17 cellular contexts compared by ENCODE assay signal in the genomic region with DNA sequence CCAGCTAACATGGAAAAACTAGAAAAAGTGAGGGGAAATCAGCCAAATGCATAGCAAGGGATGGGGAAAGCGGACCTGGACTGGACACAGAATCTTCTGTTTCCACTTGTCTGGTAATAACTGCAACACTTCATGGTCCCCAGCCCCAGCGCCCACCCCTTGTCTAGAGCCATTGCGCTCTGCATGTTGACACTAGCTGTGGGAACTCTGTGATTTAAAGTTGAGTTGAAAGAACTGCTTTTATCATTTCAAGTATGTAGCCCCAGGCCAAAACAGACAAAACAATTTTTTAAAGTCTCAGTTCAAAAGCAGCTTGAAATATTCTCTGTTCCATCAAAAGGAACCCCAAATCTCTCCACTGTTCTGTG.
DNase-seq lines count a peak whose midpoint lies in the region; ATAC-seq and TF ChIP-seq lines count a peak whose summit lies in the region.
"Had no signal": no experiment of that assay in that cellular context is flagged by ENCODE, and none has a peak within 500 bp of the region (broad histone marks: within the 10 kb centered on the region; RNA-seq: fewer than 3 reads in every experiment).

No MANE protein-coding gene starts in this region.

- H3K27ac Mint-ChIP-seq in osteocyte (ENCODE audit: unreplicated experiment): peak overlapping the region; percentile 73

- ATAC-seq in right cardiac atrium: peak; percentile 34 to 68
- no peak for ATAC-seq in body of pancreas
- ATAC-seq in GM18873 (IDR thresholded peaks at IDR 0.05; ENCODE audit: low FRiP score, unreplicated experiment): no peak
- ATAC-seq: GM12878, right lobe of liver had no signal

- H3K27ac ChIP-seq in right cardiac atrium (ENCODE audit: low read length) (no peak overlapping the region), body of pancreas (no peak overlapping the region)
- H3K27ac ChIP-seq: right lobe of liver had no signal

- no peaks in the 10 kb centered on the region for H3K27me3 Mint-ChIP-seq in osteocyte (ENCODE audit: unreplicated experiment)

- no peaks in the 10 kb centered on the region for H3K9me3 ChIP-seq in right cardiac atrium (ENCODE audit: control insufficient read depth, low read length)
- H3K9me3 ChIP-seq in body of pancreas: no peaks in the 10 kb centered on the region
- H3K9me3 ChIP-seq: right lobe of liver had no signal

- H3K4me3 Mint-ChIP-seq in osteocyte (ENCODE audit: unreplicated experiment): no peak overlapping the region
- H3K4me3 Mint-ChIP-seq: H9 had no signal

- intact Hi-C loops in right cardiac atrium (cut with DNase I) (no loop called here), cardiac septum (cut with DNase I) (no loop called here), body of pancreas (cut with DNase I) (no loop called here)

- no peak for DNase-seq in right cardiac atrium
- DNase-seq in cardiac septum (ENCODE audit: low spot score): no peak
- DNase-seq in fibroblast of villous mesenchyme (ENCODE audit: low read depth): peak; percentile 39
- no peak for DNase-seq in osteocyte (ENCODE audit: extremely low spot score, unreplicated experiment)
- DNase-seq in hepatic stellate cell (ENCODE audit: low spot score): no peak
- no peak for DNase-seq in body of pancreas
- DNase-seq in T-helper 1 cell: no peak
- DNase-seq: activated CD4-positive, alpha-beta T cell treated with anti-CD3 and anti-CD28 coated beads for 1 hour; activated CD8-positive, alpha-beta memory T cell treated with anti-CD3 and anti-CD28 coated beads, Interleukin-2, amount 50 U/mL, for 4 hours; activated naive CD4-positive, alpha-beta T cell; H9; NCI-H2029 treated with DMSO at 0.1 percent for 48 hours; right lobe of liver; Right ventricle myocardium superior; stimulated activated CD4-positive, alpha-beta T cell treated with anti-CD3 and anti-CD28 coated beads, Interleukin-4, amount 100 ng/mL, for 24 hours had no signal

- no peak for TF ChIP-seq POLR2A in body of pancreas (IDR thresholded peaks at IDR 0.05)

- H3K4me3 ChIP-seq in right cardiac atrium (ENCODE audit: low read length): no peak overlapping the region
- H3K4me3 ChIP-seq in fibroblast of villous mesenchyme (ENCODE audit: low read depth, low read length): no peak overlapping the region
- H3K4me3 ChIP-seq in body of pancreas: no peak overlapping the region
- H3K4me3 ChIP-seq: GM12878, right lobe of liver had no signal

- no peaks in the 10 kb centered on the region for H3K27me3 ChIP-seq in right cardiac atrium (ENCODE audit: control insufficient read depth, insufficient read depth)
- H3K27me3 ChIP-seq in body of pancreas: no peaks in the 10 kb centered on the region
- H3K27me3 ChIP-seq: right lobe of liver had no signal

- H3K36me3 ChIP-seq in body of pancreas (replicated peaks in 1 of 2; ENCODE audit: insufficient read depth in 1 of 2, low read depth in 2 of 2): no peaks in the 10 kb centered on the region
- H3K36me3 ChIP-seq: right lobe of liver had no signal

- H3K4me1 Mint-ChIP-seq in osteocyte (ENCODE audit: unreplicated experiment): peaks cover 39% of the 10 kb centered on the region

- H3K4me1 ChIP-seq in right cardiac atrium (ENCODE audit: control insufficient read depth, insufficient read depth, low read length) (peaks cover 2% of the 10 kb centered on the region), body of pancreas (no peaks in the 10 kb centered on the region)
- H3K4me1 ChIP-seq: right lobe of liver had no signal

- 67% methylated on average over 3 of the region's 3 CpGs for WGBS in right cardiac atrium
- WGBS in body of pancreas, 2 donors: 95 to 96% methylated on average over 3 of the region's 3 CpGs

- TF ChIP-seq CTCF in fibroblast of villous mesenchyme (IDR thresholded peaks at IDR 0.05; ENCODE audit: insufficient read depth, low read depth, low read length) (no peak), osteocyte (IDR thresholded peaks at IDR 0.05) (no peak), body of pancreas (IDR thresholded peaks at IDR 0.05) (no peak)

- H3K36me3 Mint-ChIP-seq in osteocyte (ENCODE audit: unreplicated experiment): peaks cover 3% of the 10 kb centered on the region

- no peaks in the 10 kb centered on the region for H3K9me3 Mint-ChIP-seq in osteocyte (ENCODE audit: unreplicated experiment)
- H3K9me3 Mint-ChIP-seq: H9 had no signal

Comparison
In these comparisons a context has a peak if more than half of its experiments do, and no peak if none do; other contexts are left out.
1. ATAC-seq: peak in right cardiac atrium (2 of 2); none in body of pancreas (single experiment) and GM18873 (single experiment).